ENCODE assay signal across 1 cellular context in genomic region chr6:11317885-11318771, GRCh38.
TF ChIP-seq lines count a peak whose summit lies in the region.

No MANE protein-coding gene starts in this region.

TF ChIP-seq in HepG2, 621 proteins besides CTCF, POLR2A, EP300 and RAD21 (continued from another document and continues in another):
- no peak for TF ChIP-seq CSRNP1 (CRISPR knock-in tag; IDR thresholded peaks at IDR 0.05)
- TF ChIP-seq ZMYM2 (CRISPR knock-in tag; IDR thresholded peaks at IDR 0.05), result peak; percentile 56; the same call in 1 of the 2 replicates
- peak; percentile 82; the same call in 1 of the 2 replicates for TF ChIP-seq CHD4 (IDR thresholded peaks at IDR 0.05; ENCODE audit: borderline replicate concordance, low read length)
- TF ChIP-seq ZNF609 (CRISPR knock-in tag; IDR thresholded peaks at IDR 0.05; ENCODE audit: borderline replicate concordance), result peak; percentile 22; the same call in 1 of the 2 replicates
- peak; percentile 25; the same call in 1 of the 2 replicates for TF ChIP-seq GFI1 (CRISPR knock-in tag; IDR thresholded peaks at IDR 0.05; ENCODE audit: borderline replicate concordance)
- peak; percentile 67; the same call in 1 of the 2 replicates for TF ChIP-seq KDM5B (CRISPR knock-in tag; IDR thresholded peaks at IDR 0.05; ENCODE audit: borderline replicate concordance)
- peak; percentile 53; the same call in 1 of the 2 replicates for TF ChIP-seq GATAD1 (CRISPR knock-in tag; IDR thresholded peaks at IDR 0.05)
- TF ChIP-seq ZNF570 (CRISPR knock-in tag; IDR thresholded peaks at IDR 0.05; ENCODE audit: borderline replicate concordance), result no peak
- peak; percentile 65 for TF ChIP-seq PAXIP1 (CRISPR knock-in tag; conservative IDR thresholded peaks at IDR 0.05)
- peak; percentile 62 for TF ChIP-seq THAP11 (CRISPR knock-in tag; IDR thresholded peaks at IDR 0.05)
- TF ChIP-seq ELF4 (CRISPR knock-in tag; IDR thresholded peaks at IDR 0.05; ENCODE audit: borderline replicate concordance), result 0 out of 2 replicates have a peak, but pooled peaks have one; percentile 55
- 0 out of 2 replicates have a peak, but pooled peaks have one; percentile 37 for TF ChIP-seq ZNF235 (CRISPR knock-in tag; IDR thresholded peaks at IDR 0.05; ENCODE audit: borderline replicate concordance)
- no peak for TF ChIP-seq ZNF143 (CRISPR knock-in tag; IDR thresholded peaks at IDR 0.05)
- no peak for TF ChIP-seq CAMTA2 (CRISPR knock-in tag; IDR thresholded peaks at IDR 0.05; ENCODE audit: borderline replicate concordance)
- TF ChIP-seq JUND (CRISPR knock-in tag; IDR thresholded peaks at IDR 0.05), result peak; percentile 99
- TF ChIP-seq IRF1 (CRISPR knock-in tag; IDR thresholded peaks at IDR 0.05; ENCODE audit: low read depth), result no peak
- TF ChIP-seq MTF2 (CRISPR knock-in tag; IDR thresholded peaks at IDR 0.05; ENCODE audit: borderline replicate concordance), result no peak
- peak; percentile 79 for TF ChIP-seq ATF2 (CRISPR knock-in tag; IDR thresholded peaks at IDR 0.05)
- TF ChIP-seq LRRFIP1 (CRISPR knock-in tag; conservative IDR thresholded peaks at IDR 0.05), result no peak
- TF ChIP-seq TEAD2 (CRISPR knock-in tag; IDR thresholded peaks at IDR 0.05), result no peak
- no peak for TF ChIP-seq SMARCE1 (IDR thresholded peaks at IDR 0.05; ENCODE audit: borderline replicate concordance)
- no peak for TF ChIP-seq MAF1 (CRISPR knock-in tag; IDR thresholded peaks at IDR 0.05; ENCODE audit: borderline replicate concordance)
- TF ChIP-seq RORA (CRISPR knock-in tag; IDR thresholded peaks at IDR 0.05), result 0 out of 2 replicates have a peak, but pooled peaks have one; percentile 31
- TF ChIP-seq CEBPG (CRISPR knock-in tag; IDR thresholded peaks at IDR 0.05), result peak; percentile 53
- TF ChIP-seq IKZF5 (CRISPR knock-in tag; IDR thresholded peaks at IDR 0.05), result peak; percentile 75
- peak; percentile 89 for TF ChIP-seq SOX5 (CRISPR knock-in tag; IDR thresholded peaks at IDR 0.05; ENCODE audit: borderline replicate concordance)
- peak; percentile 94 for TF ChIP-seq GATAD2A (CRISPR knock-in tag; IDR thresholded peaks at IDR 0.05)
- TF ChIP-seq YEATS2 (CRISPR knock-in tag; IDR thresholded peaks at IDR 0.05; ENCODE audit: borderline replicate concordance), result peak; percentile 61; the same call in 1 of the 2 replicates
- no peak for TF ChIP-seq NAIF1 (CRISPR knock-in tag; IDR thresholded peaks at IDR 0.05; ENCODE audit: borderline replicate concordance)
- no peak for TF ChIP-seq FOXP1 (IDR thresholded peaks at IDR 0.05)
- TF ChIP-seq FOXP1 (CRISPR knock-in tag; IDR thresholded peaks at IDR 0.05), result peak; percentile 54; the same call in 1 of the 2 replicates
- no peak for TF ChIP-seq ZNF713 (CRISPR knock-in tag; IDR thresholded peaks at IDR 0.05)
- peak; percentile 45; the same call in 1 of the 2 replicates for TF ChIP-seq NR2F6 (IDR thresholded peaks at IDR 0.05)
- peak; percentile 75; the same call in 1 of the 2 replicates for TF ChIP-seq NR2F6 (CRISPR knock-in tag; IDR thresholded peaks at IDR 0.05)
- TF ChIP-seq ZNF331 (CRISPR knock-in tag; IDR thresholded peaks at IDR 0.05), result peak; percentile 76; the same call in 1 of the 2 replicates
- peak; percentile 47; the same call in 1 of the 2 replicates for TF ChIP-seq ATF1 (CRISPR knock-in tag; IDR thresholded peaks at IDR 0.05)
- TF ChIP-seq ZNF280D (CRISPR knock-in tag; IDR thresholded peaks at IDR 0.05), result no peak
- no peak for TF ChIP-seq PTBP1 (IDR thresholded peaks at IDR 0.05; ENCODE audit: low read depth, low read length, poor library complexity, severe bottlenecking)
- TF ChIP-seq NFATC3 (CRISPR knock-in tag; IDR thresholded peaks at IDR 0.05), result no peak
- 0 out of 2 replicates have a peak, but pooled peaks have one; percentile 3 for TF ChIP-seq ZNF512 (CRISPR knock-in tag; IDR thresholded peaks at IDR 0.05)
